Comparison of ENCODE assay signal across 8 cellular contexts in the genomic region with DNA sequence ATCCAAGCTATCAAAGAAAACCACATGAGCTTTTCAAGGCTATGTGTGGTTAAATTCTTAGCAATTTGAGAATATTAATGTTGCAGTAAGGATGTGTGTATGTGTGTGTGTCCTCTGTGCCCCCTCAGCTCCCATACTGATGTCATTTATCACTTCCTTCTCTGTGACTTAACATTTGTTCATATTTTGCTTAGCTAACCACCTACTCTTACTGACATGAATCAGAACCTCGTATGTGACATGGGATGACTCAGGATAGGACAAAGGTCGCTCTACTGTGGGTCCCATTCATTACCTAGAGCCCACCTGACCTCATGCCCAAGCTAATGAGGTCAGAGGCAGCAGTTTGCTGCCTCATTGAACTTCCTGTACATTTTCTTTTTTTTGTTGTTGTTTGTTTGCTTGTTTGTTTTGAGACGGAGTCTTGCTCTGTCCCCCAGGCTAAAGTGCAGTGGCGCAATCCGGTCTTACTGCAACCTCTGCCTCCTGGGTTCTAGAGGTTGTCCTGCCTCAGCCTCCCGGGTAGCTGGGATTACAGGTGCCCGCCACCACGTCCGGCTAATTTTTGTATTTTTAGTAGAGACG. TPM values are rescaled to one million over a fixed set of nuclear protein-coding genes. Genes with fewer than 3 reads are reported as not detected.
A peak's percentile ranks its signal among the peaks of the same experiment; 100 is the strongest.
DNase-seq lines count a peak whose midpoint lies in the region; ATAC-seq lines count a peak whose summit lies in the region.

No MANE protein-coding gene starts in this region.

- no peak overlapping the region for H3K27ac Mint-ChIP-seq in T-helper 2 cell treated with Interferon-gamma antibody and Interleukin-4, amounts not matched to agents 5 μg/mL and 100 μg/mL, for 36 hours
- no peak overlapping the region for H3K27ac Mint-ChIP-seq in memory B cell

- ATAC-seq in HG02798 (IDR thresholded peaks at IDR 0.05; ENCODE audit: poor library complexity, unreplicated experiment) (peak; percentile 33), memory B cell (ENCODE audit: low read depth) (peak; percentile 66), HG02763 (IDR thresholded peaks at IDR 0.05; ENCODE audit: unreplicated experiment) (no peak), Right ventricle myocardium superior (ENCODE audit: poor library complexity) (no peak)

- intact Hi-C loops in Right ventricle myocardium superior (cut with DNase I): loop anchor here (5.0 kb wide), 3 partner anchors 85 to 195 kb away; a partner anchor contains a TSS

- DNase-seq in GM03348 (ENCODE audit: low spot score) (peak; percentile 10), memory B cell (ENCODE audit: low spot score in 2 of 2) (no peak), hippocampal formation (lab: John Stamatoyannopoulos, UW) (no peak), GM19238 (ENCODE audit: insufficient read length, low spot score) (no peak), Right ventricle myocardium superior (no peak)
- DNase-seq in T-helper 2 cell treated with Interferon-gamma antibody and Interleukin-4, amounts not matched to agents 5 μg/mL and 100 μg/mL, for 36 hours (ENCODE audit: low spot score): peak; percentile 27

- H3K4me3 Mint-ChIP-seq in T-helper 2 cell treated with Interferon-gamma antibody and Interleukin-4, amounts not matched to agents 5 μg/mL and 100 μg/mL, for 36 hours: no peak overlapping the region
- H3K4me3 Mint-ChIP-seq in memory B cell: no peak overlapping the region

- peaks cover 37% of the 10 kb centered on the region for H3K27me3 Mint-ChIP-seq in T-helper 2 cell treated with Interferon-gamma antibody and Interleukin-4, amounts not matched to agents 5 μg/mL and 100 μg/mL, for 36 hours (ENCODE audit: low read depth)
- H3K27me3 Mint-ChIP-seq in memory B cell: peaks cover 17% of the 10 kb centered on the region

- peaks cover 19% of the 10 kb centered on the region for H3K4me1 Mint-ChIP-seq in T-helper 2 cell treated with Interferon-gamma antibody and Interleukin-4, amounts not matched to agents 5 μg/mL and 100 μg/mL, for 36 hours (ENCODE audit: low read depth)
- peaks cover 9% of the 10 kb centered on the region for H3K4me1 Mint-ChIP-seq in memory B cell

- no peaks in the 10 kb centered on the region for H3K36me3 Mint-ChIP-seq in T-helper 2 cell treated with Interferon-gamma antibody and Interleukin-4, amounts not matched to agents 5 μg/mL and 100 μg/mL, for 36 hours (ENCODE audit: low read depth)
- H3K36me3 Mint-ChIP-seq in memory B cell: no peaks in the 10 kb centered on the region

- H3K9me3 Mint-ChIP-seq in T-helper 2 cell treated with Interferon-gamma antibody and Interleukin-4, amounts not matched to agents 5 μg/mL and 100 μg/mL, for 36 hours: no peaks in the 10 kb centered on the region
- H3K9me3 Mint-ChIP-seq in memory B cell: no peaks in the 10 kb centered on the region

RNA-seq across cellular contexts. Expression of a gene that starts 36.3 kb away (rescaled TPM):
- total RNA-seq in Right ventricle myocardium superior: 0.65 TPM

RNA-seq across cellular contexts. Expression of a gene that starts 51.9 kb away (rescaled TPM):
- total RNA-seq in Right ventricle myocardium superior: 15.8 TPM

Comparison
In these comparisons a context has a peak if more than half of its experiments do, and no peak if none do; other contexts are left out.
1. DNase-seq: peak in GM03348 (single experiment) and T-helper 2 cell treated with Interferon-gamma antibody and Interleukin-4, amounts not matched to agents 5 μg/mL and 100 μg/mL, for 36 hours (single experiment); none in memory B cell (0 of 2), hippocampal formation (0 of 2), GM19238 (single experiment) and Right ventricle myocardium superior (single experiment).
2. ATAC-seq: peak in HG02798 (single experiment) and memory B cell (single experiment); none in HG02763 (single experiment) and Right ventricle myocardium superior (single experiment).